Comparison of ENCODE assay signal across 11 cellular contexts in the genomic region with DNA sequence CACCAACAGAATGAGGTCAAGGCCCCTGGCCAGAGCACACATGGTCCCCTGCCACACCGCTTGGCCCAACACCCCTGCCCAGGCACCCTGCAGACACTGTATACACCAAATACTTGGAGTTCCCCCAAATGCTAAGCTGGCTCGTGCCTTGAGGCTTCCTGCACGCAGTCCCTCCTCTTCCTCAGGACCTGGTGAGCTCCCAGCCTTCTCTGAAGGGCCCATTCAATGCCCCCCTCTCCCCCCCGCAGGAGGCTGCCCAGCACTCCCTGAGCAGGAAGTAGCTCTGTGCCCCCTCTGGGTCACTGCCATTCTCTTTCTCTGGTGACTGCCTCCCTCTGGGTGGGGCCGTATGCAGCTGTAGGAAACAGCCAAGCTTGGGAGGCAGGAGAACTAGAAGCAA.
DNase-seq lines count a peak whose midpoint lies in the region; ATAC-seq, FAIRE-seq and TF ChIP-seq lines count a peak whose summit lies in the region.
"Had no signal": no experiment of that assay in that cellular context is flagged by ENCODE, and none has a peak within 500 bp of the region (broad histone marks: within the 10 kb centered on the region; RNA-seq: fewer than 3 reads in every experiment).

No MANE protein-coding gene starts in this region.

- no peaks in the 10 kb centered on the region for H3K9me3 Mint-ChIP-seq in neural crest cell
- no peaks in the 10 kb centered on the region for H3K9me3 Mint-ChIP-seq in activated CD4-positive, alpha-beta memory T cell treated with anti-CD3 and anti-CD28 coated beads for 36 hours

- no peaks in the 10 kb centered on the region for H3K36me3 Mint-ChIP-seq in neural crest cell (ENCODE audit: low read depth)
- no peaks in the 10 kb centered on the region for H3K36me3 Mint-ChIP-seq in activated CD4-positive, alpha-beta memory T cell treated with anti-CD3 and anti-CD28 coated beads for 36 hours

- CTCF ChIA-PET in A549 (lab: Yijun Ruan, JAX): interaction anchor here (1.3 kb wide), 1 partner anchor 98 kb away, joined by 3 read pairs; no protein-coding TSS in a partner anchor
- CTCF ChIA-PET in activated CD4-positive, alpha-beta memory T cell treated with anti-CD3 and anti-CD28 coated beads for 36 hours (lab: Charles Lee): interaction anchor here (0.6 kb wide), 1 partner anchor 89 kb away, joined by 3 read pairs; no protein-coding TSS in a partner anchor

- no peaks in the 10 kb centered on the region for H3K36me3 ChIP-seq in esophagus (ENCODE audit: control insufficient read depth in 2 of 2, insufficient read depth in 2 of 2, low read length in 1 of 2)

- intact Hi-C loops in activated CD4-positive, alpha-beta memory T cell treated with anti-CD3 and anti-CD28 coated beads for 36 hours (cut with micrococcal nuclease): no loop called here

- H3K4me3 ChIP-seq in A549 (no peak overlapping the region), esophagus (ENCODE audit: low read depth in 1 of 2, low read length in 2 of 2) (no peak overlapping the region)

- H3K9me3 ChIP-seq in A549 (no peaks in the 10 kb centered on the region), esophagus (ENCODE audit: control insufficient read depth in 2 of 2, insufficient read depth in 1 of 2, low read depth in 1 of 2, low read length in 1 of 2) (no peaks in the 10 kb centered on the region)

- no peak for FAIRE-seq in A549 (lab: Jason Lieb, UNC)
- FAIRE-seq: islet of Langerhans, TTC549 had no signal

- H3K27ac ChIP-seq in A549 (peak overlapping the region; percentile 88 to 95; a peak in 5 of 6 replicates), esophagus (ENCODE audit: low read depth in 2 of 2, low read length in 1 of 2) (peak overlapping the region; percentile 65 to 82)

- H3K4me3 Mint-ChIP-seq in neural crest cell: peak overlapping the region; percentile 54
- no peak overlapping the region for H3K4me3 Mint-ChIP-seq in activated CD4-positive, alpha-beta memory T cell treated with anti-CD3 and anti-CD28 coated beads for 36 hours

- WGBS in A549 (ENCODE audit: missing lambda C conversion rate): 77% methylated on average over 4 of the region's 5 CpGs
- WGBS in esophagus, 2 donors: 44 to 51% methylated on average over 5 of the region's 5 CpGs

- DNase-seq in A549 (ENCODE audit: low read depth in 1 of 2, low spot score in 1 of 2) (no peak), MV-4-11 (lab: John Stamatoyannopoulos, UW) (peak; percentile 17), neural crest cell (ENCODE audit: low read depth, low spot score) (no peak), NCI-H82 treated with DMSO at 0.1 percent for 48 hours (lab: John Stamatoyannopoulos, UW; ENCODE audit: unreplicated experiment) (no peak), SKM-1 treated with dmso at 0.1 percent for 144 hours (lab: John Stamatoyannopoulos, UW; ENCODE audit: unreplicated experiment) (no peak)
- no peak for DNase-seq in activated CD4-positive, alpha-beta memory T cell treated with anti-CD3 and anti-CD28 coated beads for 36 hours
- DNase-seq: NCI-H82 had no signal

- H3K4me1 ChIP-seq in A549 (peaks cover 92% of the 10 kb centered on the region), esophagus (ENCODE audit: control insufficient read depth in 2 of 2, insufficient read depth in 2 of 2, low read length in 1 of 2) (peaks cover 5 to 21% of the 10 kb centered on the region in 2 donors)

- H3K4me1 Mint-ChIP-seq in neural crest cell: peaks cover 65% of the 10 kb centered on the region
- H3K4me1 Mint-ChIP-seq in activated CD4-positive, alpha-beta memory T cell treated with anti-CD3 and anti-CD28 coated beads for 36 hours (ENCODE audit: low read depth): peaks cover 12% of the 10 kb centered on the region

- POLR2A ChIA-PET in A549 (lab: Yijun Ruan, JAX): no interaction called here
- POLR2A ChIA-PET in activated CD4-positive, alpha-beta memory T cell treated with anti-CD3 and anti-CD28 coated beads for 36 hours (lab: Charles Lee): no interaction called here

- ATAC-seq in A549 (no peak), GM18520 (IDR thresholded peaks at IDR 0.05; ENCODE audit: unreplicated experiment) (no peak)

- no peak overlapping the region for H3K27ac Mint-ChIP-seq in neural crest cell (ENCODE audit: unreplicated experiment)
- no peak overlapping the region for H3K27ac Mint-ChIP-seq in activated CD4-positive, alpha-beta memory T cell treated with anti-CD3 and anti-CD28 coated beads for 36 hours

- no peak for TF ChIP-seq EP300 in A549 (IDR thresholded peaks at IDR 0.05)

- no peak for TF ChIP-seq CTCF in A549 (IDR thresholded peaks at IDR 0.05)
- TF ChIP-seq CTCF in neural crest cell (conservative IDR thresholded peaks at IDR 0.05): no peak

- peak overlapping the region; percentile 19; the same call in 1 of the 3 replicates for H3K4me2 ChIP-seq in A549

- peaks cover 38% of the 10 kb centered on the region for H3K27me3 Mint-ChIP-seq in neural crest cell (ENCODE audit: low read depth)
- no peaks in the 10 kb centered on the region for H3K27me3 Mint-ChIP-seq in activated CD4-positive, alpha-beta memory T cell treated with anti-CD3 and anti-CD28 coated beads for 36 hours

- H3K27me3 ChIP-seq in esophagus (ENCODE audit: control insufficient read depth in 1 of 2, insufficient read depth in 2 of 2, low read length in 2 of 2): no peaks in the 10 kb centered on the region

- TF ChIP-seq POLR2A in A549 (IDR thresholded peaks at IDR 0.05; ENCODE audit: low read length): no peak

- TF ChIP-seq RAD21 in A549 (conservative IDR thresholded peaks at IDR 0.05 in 1 of 2, IDR thresholded peaks at IDR 0.05 in 1 of 2): no peak

TF ChIP-seq in A549, 52 proteins besides CTCF, POLR2A, EP300 and RAD21:
- TF ChIP-seq BHLHE40 (IDR thresholded peaks at IDR 0.05; ENCODE audit: low read depth, low read length): no peak
- TF ChIP-seq, protein P1, sequence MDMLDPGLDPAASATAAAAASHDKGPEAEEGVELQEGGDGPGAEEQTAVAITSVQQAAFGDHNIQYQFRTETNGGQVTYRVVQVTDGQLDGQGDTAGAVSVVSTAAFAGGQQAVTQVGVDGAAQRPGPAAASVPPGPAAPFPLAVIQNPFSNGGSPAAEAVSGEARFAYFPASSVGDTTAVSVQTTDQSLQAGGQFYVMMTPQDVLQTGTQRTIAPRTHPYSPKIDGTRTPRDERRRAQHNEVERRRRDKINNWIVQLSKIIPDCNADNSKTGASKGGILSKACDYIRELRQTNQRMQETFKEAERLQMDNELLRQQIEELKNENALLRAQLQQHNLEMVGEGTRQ (IDR thresholded peaks at IDR 0.05): no peak
- no peak for TF ChIP-seq ESRRA (IDR thresholded peaks at IDR 0.05; ENCODE audit: borderline replicate concordance, low read length)
- TF ChIP-seq ZNF302 (CRISPR knock-in tag; IDR thresholded peaks at IDR 0.05): no peak
- TF ChIP-seq RNF2 (IDR thresholded peaks at IDR 0.05; ENCODE audit: borderline replicate concordance, low read depth): no peak
- TF ChIP-seq ZFP36 (IDR thresholded peaks at IDR 0.05; ENCODE audit: borderline replicate concordance, partially characterized antibody): no peak
- TF ChIP-seq FOSL2 (IDR thresholded peaks at IDR 0.05): no peak
- TF ChIP-seq FOSL2 (CRISPR knock-in tag; IDR thresholded peaks at IDR 0.05): no peak
- no peak for TF ChIP-seq EHMT2 (IDR thresholded peaks at IDR 0.05; ENCODE audit: low read depth)
- TF ChIP-seq TP53 (CRISPR knock-in tag; IDR thresholded peaks at IDR 0.05): no peak
- no peak for TF ChIP-seq HOXB5 (CRISPR knock-in tag; IDR thresholded peaks at IDR 0.05)
- TF ChIP-seq, protein P2, sequence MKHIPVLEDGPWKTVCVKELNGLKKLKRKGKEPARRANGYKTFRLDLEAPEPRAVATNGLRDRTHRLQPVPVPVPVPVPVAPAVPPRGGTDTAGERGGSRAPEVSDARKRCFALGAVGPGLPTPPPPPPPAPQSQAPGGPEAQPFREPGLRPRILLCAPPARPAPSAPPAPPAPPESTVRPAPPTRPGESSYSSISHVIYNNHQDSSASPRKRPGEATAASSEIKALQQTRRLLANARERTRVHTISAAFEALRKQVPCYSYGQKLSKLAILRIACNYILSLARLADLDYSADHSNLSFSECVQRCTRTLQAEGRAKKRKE (CRISPR knock-in tag; IDR thresholded peaks at IDR 0.05; ENCODE audit: low read depth): no peak
